8 cellular contexts compared by ENCODE assay signal in the genomic region with DNA sequence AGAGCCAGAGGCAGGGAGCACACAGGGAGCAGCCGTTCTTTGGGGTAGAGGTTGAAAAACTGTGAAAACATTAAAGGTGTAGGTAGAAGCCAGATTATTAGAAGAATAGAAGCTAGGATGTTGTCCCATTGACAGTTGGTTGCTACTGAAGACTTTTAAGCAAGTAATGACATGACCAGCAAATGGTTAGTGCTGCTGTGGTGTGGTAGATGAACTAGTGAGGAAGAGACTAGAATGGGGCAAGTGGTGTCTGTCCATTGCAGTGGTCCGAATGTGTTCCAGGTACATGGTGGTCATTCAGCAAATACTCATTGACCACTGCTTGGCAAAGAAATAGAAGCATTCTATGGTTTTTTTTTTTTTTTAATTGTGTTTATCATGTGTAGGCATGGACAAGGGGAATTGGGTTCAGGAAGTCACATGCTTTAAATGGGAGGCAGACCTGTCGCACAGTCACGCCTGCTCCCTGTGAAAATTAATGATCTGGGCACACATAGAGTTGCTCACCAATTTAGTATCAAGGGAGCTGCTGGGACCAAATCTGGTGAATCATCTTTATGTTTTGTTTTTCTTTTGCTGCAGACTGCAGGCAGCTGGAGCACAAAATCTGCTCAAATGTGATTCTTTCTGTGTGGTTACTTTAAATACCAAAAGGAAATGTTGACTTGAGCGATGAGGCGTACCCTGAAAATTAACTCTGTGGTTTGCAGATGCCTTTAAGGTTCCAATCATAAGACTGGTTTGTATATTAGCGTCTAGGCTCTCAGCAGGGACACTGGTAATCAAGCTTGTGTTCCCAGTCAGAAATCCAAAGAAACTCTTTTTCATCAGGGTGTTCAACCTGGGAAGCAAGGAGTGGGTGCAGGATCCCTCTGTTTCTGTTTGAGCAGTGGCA. TPM values are rescaled to one million over a fixed set of nuclear protein-coding genes. Genes with fewer than 3 reads are reported as not detected.
A peak's percentile ranks its signal among the peaks of the same experiment; 100 is the strongest.
DNase-seq lines count a peak whose midpoint lies in the region; ATAC-seq and TF ChIP-seq lines count a peak whose summit lies in the region.

No MANE protein-coding gene starts in this region.

- peak overlapping the region in 1 of 2 donors; percentile 21 for H3K4me3 ChIP-seq in CD4-positive, alpha-beta memory T cell (ENCODE audit: low read length in 2 of 2)
- peak overlapping the region; percentile 61 for H3K4me3 ChIP-seq in adipocyte (ENCODE audit: low read length)
- no peak overlapping the region for H3K4me3 ChIP-seq in suprapubic skin

- H3K9ac ChIP-seq in adipocyte (ENCODE audit: low read length): peak overlapping the region; percentile 68

- peak overlapping the region; percentile 85 to 96 (median 86) for H3K27ac Mint-ChIP-seq in CD4-positive, alpha-beta memory T cell

- H3K27me3 Mint-ChIP-seq in CD4-positive, alpha-beta memory T cell: no peaks in the 10 kb centered on the region

- ATAC-seq in GM21515 (IDR thresholded peaks at IDR 0.05; ENCODE audit: unreplicated experiment): peak; percentile 55
- ATAC-seq in GM18520 (IDR thresholded peaks at IDR 0.05; ENCODE audit: unreplicated experiment): no peak
- no peak for ATAC-seq in GM21360 (IDR thresholded peaks at IDR 0.05; ENCODE audit: unreplicated experiment)

- no peak for TF ChIP-seq CTCF in suprapubic skin (IDR thresholded peaks at IDR 0.05)

- intact Hi-C loops in CD4-positive, alpha-beta memory T cell (cut with micrococcal nuclease): loop anchor here (1.0 kb wide), 1 partner anchor 33 kb away; no protein-coding TSS in a partner anchor

- no peak for TF ChIP-seq EP300 in suprapubic skin (IDR thresholded peaks at IDR 0.05)

- peaks cover 57 to 89% (median 80%) of the 10 kb centered on the region in 4 donors for H3K4me1 Mint-ChIP-seq in CD4-positive, alpha-beta memory T cell

- H3K4me3 Mint-ChIP-seq in CD4-positive, alpha-beta memory T cell: peak overlapping the region; percentile 70 to 92 (median 81)

- H3K36me3 ChIP-seq in CD4-positive, alpha-beta memory T cell (ENCODE audit: insufficient read depth, low read length): no peaks in the 10 kb centered on the region
- H3K36me3 ChIP-seq in adipocyte (ENCODE audit: control insufficient read depth, insufficient read depth, low read length, severe bottlenecking): peaks cover 10% of the 10 kb centered on the region
- H3K36me3 ChIP-seq in suprapubic skin: no peaks in the 10 kb centered on the region

- no peaks in the 10 kb centered on the region for H3K27me3 ChIP-seq in CD4-positive, alpha-beta memory T cell (ENCODE audit: insufficient read depth, low read length)
- no peaks in the 10 kb centered on the region for H3K27me3 ChIP-seq in adipocyte (replicated peaks; ENCODE audit: control insufficient read depth, insufficient read depth, low read length)
- H3K27me3 ChIP-seq in suprapubic skin: no peaks in the 10 kb centered on the region

- peaks cover 83% of the 10 kb centered on the region for H3K4me1 ChIP-seq in CD4-positive, alpha-beta memory T cell (ENCODE audit: insufficient read depth, low read length)
- peaks cover 74% of the 10 kb centered on the region for H3K4me1 ChIP-seq in adipocyte (ENCODE audit: control insufficient read depth, insufficient read depth, low read length)
- H3K4me1 ChIP-seq in suprapubic skin: peaks cover 79% of the 10 kb centered on the region

- H3K27ac ChIP-seq in CD4-positive, alpha-beta memory T cell (ENCODE audit: low read depth, low read length): peak overlapping the region; percentile 35
- peak overlapping the region; percentile 55 for H3K27ac ChIP-seq in suprapubic skin

- POLR2A ChIA-PET in CD4-positive, alpha-beta memory T cell (lab: Charles Lee; ENCODE audit: partially characterized antibody): interaction anchor here (0.7 to 5.1 kb wide), 15 partner anchors 9 to 258 kb away, joined by 3 to 55 read pairs (median 4); partner anchors contain the start of genes CLTC and GDPD1

- CTCF ChIA-PET in CD4-positive, alpha-beta memory T cell (lab: Charles Lee; ENCODE audit: partially characterized antibody): interaction anchor here (0.7 to 4.0 kb wide), 8 partner anchors 11 to 79 kb away, joined by 3 to 31 read pairs (median 3); no protein-coding TSS in a partner anchor

- no peak for TF ChIP-seq POLR2A in suprapubic skin (IDR thresholded peaks at IDR 0.05)

- H3K9me3 Mint-ChIP-seq in CD4-positive, alpha-beta memory T cell: peaks cover 0 to 1% (median 0%) of the 10 kb centered on the region in 8 donors

- peaks cover 7 to 11% of the 10 kb centered on the region in 2 donors for H3K36me3 Mint-ChIP-seq in CD4-positive, alpha-beta memory T cell

- no peaks in the 10 kb centered on the region for H3K9me3 ChIP-seq in CD4-positive, alpha-beta memory T cell (ENCODE audit: control insufficient read depth in 1 of 2, low read length in 2 of 2)
- H3K9me3 ChIP-seq in adipocyte (ENCODE audit: control insufficient read depth, low read length) (no peaks in the 10 kb centered on the region), suprapubic skin (no peaks in the 10 kb centered on the region)

- peak; percentile 49 to 62 (median 59) for DNase-seq in CD4-positive, alpha-beta memory T cell
- peak; percentile 59 for DNase-seq in NCI-H526 treated with DMSO at 0.1 percent for 48 hours (lab: John Stamatoyannopoulos, UW)
- DNase-seq in adipocyte (ENCODE audit: low read depth): peak; percentile 88
- DNase-seq in kidney glomerular epithelial cell (lab: John Stamatoyannopoulos, UW): peak; percentile 95
- DNase-seq in suprapubic skin (ENCODE audit: low spot score in 2 of 2): no peak

- 41% methylated on average over 7 of the region's 7 CpGs for WGBS in suprapubic skin

RNA-seq across cellular contexts. Expression of gene YPEL2, which starts 30.7 kb away (rescaled TPM):
- 10 to 100 TPM; 42.2 to 42.4 TPM for total RNA-seq in CD4-positive, alpha-beta memory T cell
- 10 to 100 TPM in 1 of 2 donors, 1 to 10 TPM in 1; 9.9 to 20.3 TPM for polyA plus RNA-seq in CD4-positive, alpha-beta memory T cell
- total RNA-seq in suprapubic skin: 10 to 100 TPM; 16.7 to 33.6 (median 21.3) TPM

Comparison
In these comparisons a context has a peak if more than half of its experiments do, and no peak if none do; other contexts are left out.
1. DNase-seq: peak in CD4-positive, alpha-beta memory T cell (5 of 5), NCI-H526 treated with DMSO at 0.1 percent for 48 hours (single experiment), adipocyte (single experiment) and kidney glomerular epithelial cell (single experiment); none in suprapubic skin (0 of 2).